ENCODE assay signal across 1 cellular context in the genomic region with DNA sequence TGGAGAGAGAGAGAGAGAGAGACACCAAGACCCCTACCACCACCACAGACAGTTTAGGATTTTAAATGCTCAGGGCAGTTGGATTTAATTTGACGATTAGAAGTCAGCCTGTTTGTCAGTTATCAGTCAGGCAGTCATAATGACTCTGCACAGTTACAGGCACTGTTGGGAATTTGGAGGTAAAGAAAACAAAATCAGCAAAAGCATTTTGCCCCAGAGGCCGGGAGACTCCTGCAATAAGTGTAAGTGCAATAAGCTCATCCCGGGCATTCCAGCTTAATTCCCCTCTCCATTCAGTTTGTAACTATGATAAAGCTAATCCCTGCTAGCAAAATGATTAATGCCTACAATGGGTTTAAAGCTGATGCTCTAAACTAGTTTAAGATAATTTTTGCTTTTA.
TF ChIP-seq lines count a peak whose summit lies in the region.

No MANE protein-coding gene starts in this region.

TF ChIP-seq in K562, 482 proteins besides CTCF, POLR2A, EP300 and RAD21:
- no peak for TF ChIP-seq FOXJ2 (tag; IDR thresholded peaks at IDR 0.05)
- TF ChIP-seq LEF1 (IDR thresholded peaks at IDR 0.05): no peak
- TF ChIP-seq ZNF644 (tag; IDR thresholded peaks at IDR 0.05; ENCODE audit: low read depth): no peak
- TF ChIP-seq PCBP1 (IDR thresholded peaks at IDR 0.05; ENCODE audit: low read depth, low read length, poor library complexity, severe bottlenecking): peak; percentile 48
